In the genomic region with DNA sequence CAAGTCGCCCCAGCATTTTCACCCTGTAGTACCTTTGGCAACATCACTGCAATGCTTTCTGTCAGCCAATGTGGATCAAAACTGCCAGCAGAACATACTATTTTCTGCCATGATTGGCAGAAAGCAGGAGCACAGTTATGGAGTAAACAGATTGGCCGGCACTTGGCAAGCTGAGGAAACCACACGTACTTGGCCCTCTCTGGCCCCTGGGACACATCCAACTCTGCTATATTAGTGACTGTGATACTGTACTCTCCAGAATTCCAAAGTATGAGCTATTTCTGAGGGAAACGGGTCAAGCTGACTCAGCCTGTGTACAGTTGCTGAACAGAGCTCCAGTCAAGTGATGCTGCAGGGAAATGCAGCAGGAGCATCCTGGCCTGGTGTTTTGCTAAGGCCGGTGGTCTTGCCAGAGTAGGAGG, we compare ENCODE assay signal across 13 cellular contexts. TPM values are rescaled to one million over a fixed set of nuclear protein-coding genes. Genes with fewer than 3 reads are reported as not detected.
DNase-seq lines count a peak whose midpoint lies in the region; TF ChIP-seq lines count a peak whose summit lies in the region.
"Had no signal": no experiment of that assay in that cellular context is flagged by ENCODE, and none has a peak within 500 bp of the region (broad histone marks: within the 10 kb centered on the region; RNA-seq: fewer than 3 reads in every experiment).

No MANE protein-coding gene starts in this region.

- H3K9me3 Mint-ChIP-seq in HFFc6: peaks cover 14% of the 10 kb centered on the region; the same call in 1 of the 2 replicates

- H3K4me3 ChIP-seq in brain microvascular endothelial cell (ENCODE audit: low read depth, low read length): no peak overlapping the region
- H3K4me3 ChIP-seq: skin epidermis had no signal

- H3K4me1 Mint-ChIP-seq in HFFc6 (ENCODE audit: low read depth): peaks cover 15% of the 10 kb centered on the region
- H3K4me1 Mint-ChIP-seq: activated T-helper 17 cell treated with anti-CD3 and anti-CD28 coated beads, Interleukin-2, amount 50 U/mL, for 72 hours; WTC11 had no signal

- peaks cover 11% of the 10 kb centered on the region for H3K27me3 Mint-ChIP-seq in HFFc6 (ENCODE audit: insufficient read depth)

- peaks cover 9% of the 10 kb centered on the region for H3K36me3 Mint-ChIP-seq in HFFc6 (ENCODE audit: low read depth)
- H3K36me3 Mint-ChIP-seq: WTC11 had no signal

- H3K27ac Mint-ChIP-seq in HFFc6: peak overlapping the region; percentile 46; the same call in 1 of the 2 replicates
- H3K27ac Mint-ChIP-seq: activated T-helper 17 cell treated with anti-CD3 and anti-CD28 coated beads, Interleukin-2, amount 50 U/mL, for 72 hours; WTC11 had no signal

- H3K36me3 ChIP-seq in brain microvascular endothelial cell (replicated peaks): no peaks in the 10 kb centered on the region

- H3K4me3 Mint-ChIP-seq in HFFc6: peak overlapping the region; percentile 41; the same call in 1 of the 2 replicates
- H3K4me3 Mint-ChIP-seq: activated T-helper 17 cell treated with anti-CD3 and anti-CD28 coated beads, Interleukin-2, amount 50 U/mL, for 72 hours; WTC11 had no signal

- DNase-seq in A172 (ENCODE audit: low spot score) (peak; percentile 94), HFFc6 (peak; percentile 93), brain microvascular endothelial cell (peak; percentile 92), kidney tubule cell (ENCODE audit: low spot score) (peak; percentile 58), midbrain (lab: John Stamatoyannopoulos, UW) (no peak), SIG-M5 treated with dmso at 0.1 percent for 504 hours (lab: John Stamatoyannopoulos, UW; ENCODE audit: unreplicated experiment) (no peak), CD1c-positive myeloid dendritic cell (ENCODE audit: extremely low spot score) (no peak)
- DNase-seq in activated T-cell treated with anti-CD3 and anti-CD28 coated beads, Interleukin-2, amount 50 U/mL, for 48 hours: no peak
- DNase-seq: AML-193, MV-4-11 had no signal

- no peaks in the 10 kb centered on the region for H3K27me3 ChIP-seq in brain microvascular endothelial cell (replicated peaks)

- TF ChIP-seq CTCF in HFFc6 (IDR thresholded peaks at IDR 0.05) (no peak), brain microvascular endothelial cell (IDR thresholded peaks at IDR 0.05; ENCODE audit: low read depth, low read length, missing control alignments) (no peak)

- no peak overlapping the region for H3K27ac ChIP-seq in brain microvascular endothelial cell
- H3K27ac ChIP-seq: skin epidermis had no signal

- in situ Hi-C loops in brain microvascular endothelial cell (cut with HindIII; ENCODE audit: low pct_ligation_motif_present, low sequenced_read_pairs): no loop called here

RNA-seq across cellular contexts. Expression of gene LANCL2, which starts 39.8 kb away (rescaled TPM):
- total RNA-seq in A172 (2014; rRNA removed; shearing (Covaris generic)): 19.7 and 27.5 TPM in 2 replicates
- 10 to 100 TPM; 17.3 to 26.3 (median 21.4) TPM for total RNA-seq in HFFc6 (2021; fragmentation: NEBNext Ultra II Directional; extraction: Animal tissue kit (Norgen Biotek cat#: 25700))

Comparison
In these comparisons a context has a peak if more than half of its experiments do, and no peak if none do; other contexts are left out.
1. DNase-seq: peak in A172 (single experiment), HFFc6 (single experiment), brain microvascular endothelial cell (single experiment) and kidney tubule cell (single experiment); none in midbrain (single experiment), SIG-M5 treated with dmso at 0.1 percent for 504 hours (single experiment), activated T-cell treated with anti-CD3 and anti-CD28 coated beads, Interleukin-2, amount 50 U/mL, for 48 hours (0 of 2) and CD1c-positive myeloid dendritic cell (single experiment).